Comparison of ENCODE assay signal across 16 cellular contexts in the genomic region with DNA sequence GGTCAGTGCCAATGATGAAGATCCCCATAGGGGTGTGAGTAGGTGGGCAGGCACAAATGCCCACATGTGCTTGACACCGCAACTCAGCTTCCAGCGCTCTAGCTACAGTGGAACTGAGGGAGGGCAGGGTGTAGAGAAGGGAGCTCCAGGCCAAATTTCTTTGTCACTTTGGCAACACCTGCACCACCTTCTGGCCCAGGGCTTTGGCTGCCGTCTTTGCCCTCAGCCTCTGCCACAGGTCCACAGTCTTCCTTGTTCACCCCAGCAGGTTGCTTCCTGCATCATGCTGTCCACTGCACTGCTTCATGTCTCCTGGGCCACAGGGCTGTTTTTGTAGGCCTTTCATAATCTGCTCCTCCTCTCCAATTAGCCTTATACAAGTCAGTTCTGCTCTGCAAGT. TPM values are rescaled to one million over a fixed set of nuclear protein-coding genes. Genes with fewer than 3 reads are reported as not detected.
A peak's percentile ranks its signal among the peaks of the same experiment; 100 is the strongest.
DNase-seq lines count a peak whose midpoint lies in the region; ATAC-seq and TF ChIP-seq lines count a peak whose summit lies in the region.
"Had no signal": no experiment of that assay in that cellular context is flagged by ENCODE, and none has a peak within 500 bp of the region (broad histone marks: within the 10 kb centered on the region; RNA-seq: fewer than 3 reads in every experiment).

No MANE protein-coding gene starts in this region.

- H3K4me1 Mint-ChIP-seq in endodermal cell = peaks cover 45% of the 10 kb centered on the region
- peaks cover 12% of the 10 kb centered on the region for H3K4me1 Mint-ChIP-seq in neural progenitor cell
- H3K4me1 Mint-ChIP-seq: CD4-positive, CD25-positive, alpha-beta regulatory T cell; CD8-positive, alpha-beta memory T cell had no signal

- H3K23ac ChIP-seq in IMR-90 (ENCODE audit: low read depth, low read length) = no peak overlapping the region

- H3K56ac ChIP-seq in IMR-90 (ENCODE audit: extremely low read depth, insufficient read depth, low read length) = no peak overlapping the region

- H3F3A ChIP-seq in neural progenitor cell (ENCODE audit: low read depth) = peaks cover 3% of the 10 kb centered on the region

- H3K27me3 Mint-ChIP-seq in endodermal cell (ENCODE audit: insufficient read depth) = no peaks in the 10 kb centered on the region
- H3K27me3 Mint-ChIP-seq in neural progenitor cell (ENCODE audit: insufficient read depth, low read depth) = peaks cover 8% of the 10 kb centered on the region

- H3K9ac ChIP-seq in IMR-90 (ENCODE audit: low read depth, low read length) (no peak overlapping the region), endodermal cell (ENCODE audit: extremely low read depth, low read length, poor library complexity, severe bottlenecking) (no peak overlapping the region), neural progenitor cell (no peak overlapping the region)
- H3K9ac ChIP-seq: GM23248 had no signal

- no TSS peak for BruUV-seq in IMR-90 (replicated peaks; lab: Mats Ljungman, UMichigan)

- no peak overlapping the region for H2BK120ac ChIP-seq in IMR-90 (ENCODE audit: low read depth, low read length)

- H2AK9ac ChIP-seq in IMR-90 (replicated peaks; ENCODE audit: low read depth, low read length, poor library complexity) = no peak overlapping the region

- CTCF ChIA-PET in IMR-90 (lab: Yijun Ruan, JAX) = interaction anchor here (1.4 kb wide), 1 partner anchor 69 kb away, joined by 3 read pairs; no protein-coding TSS in a partner anchor

- H4K91ac ChIP-seq in IMR-90 (ENCODE audit: insufficient read depth, low read depth, low read length) = no peak overlapping the region

- H3K4me3 Mint-ChIP-seq in endodermal cell = no peak overlapping the region
- H3K4me3 Mint-ChIP-seq in neural progenitor cell = no peak overlapping the region
- H3K4me3 Mint-ChIP-seq: CD4-positive, CD25-positive, alpha-beta regulatory T cell; CD8-positive, alpha-beta memory T cell; IgD-negative memory B cell had no signal

- TF ChIP-seq POLR2A in IMR-90 (IDR thresholded peaks at IDR 0.05; ENCODE audit: low read depth, low read length) = no peak

- no peak overlapping the region for H2BK15ac ChIP-seq in IMR-90 (ENCODE audit: low read depth, low read length)

- POLR2A ChIA-PET in IMR-90 (lab: Charles Lee; ENCODE audit: unreplicated experiment) = no interaction called here

- no peak for ATAC-seq in IMR-90 (ENCODE audit: low read depth)
- ATAC-seq in GM21825 (IDR thresholded peaks at IDR 0.05; ENCODE audit: unreplicated experiment) = no peak

- no peak overlapping the region for H3K18ac ChIP-seq in IMR-90 (ENCODE audit: low read depth, low read length)

- H4K20me1 ChIP-seq in IMR-90 (ENCODE audit: insufficient read depth, low read length) = no peaks in the 10 kb centered on the region
- H4K20me1 ChIP-seq in neural progenitor cell (ENCODE audit: low read depth) = no peaks in the 10 kb centered on the region

- in situ Hi-C loops in IMR-90 (cut with MboI; ENCODE audit: low sequenced_read_pairs) = no loop called here

- no peak overlapping the region for H3K14ac ChIP-seq in IMR-90 (replicated peaks; ENCODE audit: low read depth, low read length)

- H3K79me2 ChIP-seq in neural progenitor cell (ENCODE audit: low read depth) = no peaks in the 10 kb centered on the region

- H3K9me1 ChIP-seq in IMR-90 (ENCODE audit: insufficient read depth, low read length) = peaks cover 7% of the 10 kb centered on the region; the same call in 1 of the 2 replicates

- H3K4me1 ChIP-seq in IMR-90 (ENCODE audit: control insufficient read depth, insufficient read depth, low read length) (peaks cover 13% of the 10 kb centered on the region), endodermal cell (ENCODE audit: control insufficient read depth, insufficient read depth, low read length) (peaks cover 31% of the 10 kb centered on the region), neural progenitor cell (peaks cover 11% of the 10 kb centered on the region)

- H3K27me3 ChIP-seq in IMR-90 (ENCODE audit: control insufficient read depth, insufficient read depth, low read length) = peaks cover 10% of the 10 kb centered on the region
- H3K27me3 ChIP-seq in endodermal cell (ENCODE audit: control insufficient read depth, insufficient read depth, low read length, poor library complexity, severe bottlenecking) = no peaks in the 10 kb centered on the region
- H3K27me3 ChIP-seq in neural progenitor cell = no peaks in the 10 kb centered on the region
- H3K27me3 ChIP-seq: BE2C had no signal

- H2AFZ ChIP-seq in IMR-90 (replicated peaks; ENCODE audit: low read length, poor library complexity) = no peak overlapping the region
- no peak overlapping the region for H2AFZ ChIP-seq in neural progenitor cell (replicated peaks)
- H2AFZ ChIP-seq: GM23248 had no signal

- H2BK20ac ChIP-seq in IMR-90 (ENCODE audit: low read depth, low read length) = no peak overlapping the region

- no peak for TF ChIP-seq CTCF in IMR-90 (conservative IDR thresholded peaks at IDR 0.05; ENCODE audit: low read depth, low read length)
- TF ChIP-seq CTCF in endodermal cell (conservative IDR thresholded peaks at IDR 0.05) = no peak
- no peak for TF ChIP-seq CTCF in neural progenitor cell (IDR thresholded peaks at IDR 0.05)

- H3K4me3 ChIP-seq in IMR-90 (ENCODE audit: insufficient read depth, low read depth, low read length) = no peak overlapping the region
- no peak overlapping the region for H3K4me3 ChIP-seq in endodermal cell (ENCODE audit: low read length)
- no peak overlapping the region for H3K4me3 ChIP-seq in neural progenitor cell
- H3K4me3 ChIP-seq: GM23248 had no signal

- H3K9me3 Mint-ChIP-seq in endodermal cell = no peaks in the 10 kb centered on the region
- no peaks in the 10 kb centered on the region for H3K9me3 Mint-ChIP-seq in neural progenitor cell
- H3K9me3 Mint-ChIP-seq: IgD-negative memory B cell had no signal

- no peaks in the 10 kb centered on the region for H3K79me1 ChIP-seq in IMR-90 (ENCODE audit: low read depth in 1 of 2, low read length in 2 of 2)

- no peak overlapping the region for H3K4me2 ChIP-seq in IMR-90 (ENCODE audit: low read depth, low read length)
- H3K4me2 ChIP-seq in neural progenitor cell = no peak overlapping the region

- intact Hi-C loops in IMR-90 (cut with micrococcal nuclease) = no loop called here

- no peak overlapping the region for H4K8ac ChIP-seq in IMR-90 (ENCODE audit: low read depth in 2 of 2, low read length in 2 of 2)

- H3K27ac ChIP-seq in IMR-90 (ENCODE audit: insufficient read depth, low read length) = no peak overlapping the region
- H3K27ac ChIP-seq in endodermal cell (ENCODE audit: low read depth, low read length) = no peak overlapping the region
- no peak overlapping the region for H3K27ac ChIP-seq in neural progenitor cell
- H3K27ac ChIP-seq: GM23248 had no signal

- no peak overlapping the region for H2BK5ac ChIP-seq in IMR-90 (ENCODE audit: low read depth, low read length, poor library complexity, severe bottlenecking)

- H3K9me3 ChIP-seq in IMR-90 (ENCODE audit: control insufficient read depth, insufficient read depth, low read length) = no peaks in the 10 kb centered on the region
- H3K9me3 ChIP-seq in endodermal cell (ENCODE audit: control insufficient read depth, low read length) = peaks cover 9% of the 10 kb centered on the region
- H3K9me3 ChIP-seq in neural progenitor cell (ENCODE audit: low read depth) = no peaks in the 10 kb centered on the region
- H3K9me3 ChIP-seq: BE2C had no signal

- H3K36me3 Mint-ChIP-seq in endodermal cell (ENCODE audit: low read depth) (no peaks in the 10 kb centered on the region), neural progenitor cell (no peaks in the 10 kb centered on the region)
- H3K36me3 Mint-ChIP-seq: CD4-positive, CD25-positive, alpha-beta regulatory T cell; CD8-positive, alpha-beta memory T cell had no signal

- 83% methylated on average over 2 of the region's 3 CpGs; no CpG with 5 or more reads in 1 of the 2 experiments for WGBS in IMR-90 (ENCODE audit: extremely low coverage in 2 of 2, insufficient read length in 1 of 2), 2 experiments
- WGBS in endodermal cell (ENCODE audit: insufficient coverage in 1 of 2, insufficient read length in 1 of 2), 2 experiments = 77 to 92% methylated on average over 3 of the region's 3 CpGs

- H2AK5ac ChIP-seq in IMR-90 (ENCODE audit: low read depth, low read length) = peak overlapping the region; percentile 4; the same call in 1 of the 2 replicates

- dilution Hi-C loops in IMR-90 (cut with HindIII; ENCODE audit: low sequenced_read_pairs, unreplicated experiment) = no loop called here

- H3K36me3 ChIP-seq in IMR-90 (ENCODE audit: control insufficient read depth, insufficient read depth, low read length) (no peaks in the 10 kb centered on the region), endodermal cell (ENCODE audit: control insufficient read depth, insufficient read depth, low read length) (no peaks in the 10 kb centered on the region), neural progenitor cell (no peaks in the 10 kb centered on the region)
- H3K36me3 ChIP-seq: BE2C had no signal

- no peak overlapping the region for H4K5ac ChIP-seq in IMR-90 (ENCODE audit: low read depth, low read length)

- peak overlapping the region; percentile 32 for H3K27ac Mint-ChIP-seq in endodermal cell
- peak overlapping the region; percentile 39 for H3K27ac Mint-ChIP-seq in neural progenitor cell
- H3K27ac Mint-ChIP-seq: CD4-positive, CD25-positive, alpha-beta regulatory T cell; CD8-positive, alpha-beta memory T cell; IgD-negative memory B cell had no signal

- DNase-seq in AG20443 (ENCODE audit: low spot score) (peak; percentile 1), IMR-90 (no peak), endodermal cell (no peak), neural progenitor cell (ENCODE audit: low spot score) (no peak), NCI-H345 treated with DMSO at 0.1 percent for 48 hours (lab: John Stamatoyannopoulos, UW; ENCODE audit: unreplicated experiment) (no peak)
- DNase-seq in activated T-cell treated with anti-CD3 and anti-CD28 coated beads, Interleukin-2, amount 50 U/mL, for 48 hours = no peak
- DNase-seq: BE2C; C1 segment of cervical spinal cord; CD4-positive, CD25-positive, alpha-beta regulatory T cell; CD8-positive, alpha-beta memory T cell; COR-L47; GM23248; HCEC 1CT had no signal

- H3K4ac ChIP-seq in IMR-90 (ENCODE audit: low read depth, low read length) = no peak overlapping the region

- TF ChIP-seq RAD21 in IMR-90 (IDR thresholded peaks at IDR 0.05; ENCODE audit: low read length) = no peak

TF ChIP-seq in IMR-90, 13 proteins besides CTCF, POLR2A, EP300 and RAD21 (continues in another document):
- TF ChIP-seq BHLHE40 (IDR thresholded peaks at IDR 0.05; ENCODE audit: low read depth, low read length) (no peak), MAFK (IDR thresholded peaks at IDR 0.05; ENCODE audit: low read depth, low read length) (no peak), CEBPB (IDR thresholded peaks at IDR 0.05; ENCODE audit: low read depth, low read length) (no peak), CHD1 (IDR thresholded peaks at IDR 0.05; ENCODE audit: low read depth, low read length) (no peak), NFE2L2 (IDR thresholded peaks at IDR 0.05; ENCODE audit: low read depth, low read length) (no peak)

RNA-seq across cellular contexts. Expression of gene FMOD, which starts 20.4 kb away (rescaled TPM):
- total RNA-seq in IMR-90 (2012; rRNA removed) (0.18 and 0.28 TPM in 2 replicates), endodermal cell (1 to 10 TPM; 2.9 to 4.8 TPM), neural progenitor cell (ENCODE audit: low replicate concordance) (0.19 TPM in 1 of 2 replicates, not detected in the other)
- polyA plus RNA-seq in IMR-90 (2012; rRNA removed) = 2.4 and 2.7 TPM in 2 replicates
- 0.64 and 2.9 TPM in 2 replicates for polyA plus RNA-seq in IMR-90 (2012; cell fraction: cytosol; rRNA removed)
- polyA plus RNA-seq in IMR-90 (2012; cell fraction: nucleus; rRNA removed; ENCODE audit: low replicate concordance) = 1.0 and 1.8 TPM in 2 replicates
- polyA plus RNA-seq in endodermal cell (2013, experiment 1 of 2) = 2.4 TPM
- polyA plus RNA-seq in endodermal cell (2013, experiment 2 of 2) = 1.4 TPM
- total RNA-seq: A172; CD4-positive, CD25-positive, alpha-beta regulatory T cell had no signal
- polyA plus RNA-seq: CD4-positive, CD25-positive, alpha-beta regulatory T cell; CD8-positive, alpha-beta memory T cell had no signal
